Comparison of ENCODE assay signal across 9 cellular contexts in genomic region chr4:17336524-17336941, GRCh38.
DNase-seq lines count a peak whose midpoint lies in the region; ATAC-seq, FAIRE-seq and TF ChIP-seq lines count a peak whose summit lies in the region.
"Had no signal": no experiment of that assay in that cellular context is flagged by ENCODE, and none has a peak within 500 bp of the region (broad histone marks: within the 10 kb centered on the region; RNA-seq: fewer than 3 reads in every experiment).

No MANE protein-coding gene starts in this region.

- H3K36me3 ChIP-seq in GM12878 (ENCODE audit: control insufficient read depth in 2 of 2, insufficient read depth in 2 of 2, low read length in 1 of 2), result no peaks in the 10 kb centered on the region
- H3K36me3 ChIP-seq: uterus had no signal

- POLR2A ChIA-PET in GM10248 (lab: Yijun Ruan, JAX) (no interaction called here), GM12878 (lab: Charles Lee) (interaction anchor here (0.7 to 1.3 kb wide), 3 partner anchors 10 to 721 kb away, joined by 3 to 4 read pairs (median 3); no protein-coding TSS in a partner anchor)

- H3K4me1 ChIP-seq in GM12878 (ENCODE audit: control insufficient read depth, insufficient read depth, low read length), result peaks cover 8% of the 10 kb centered on the region
- H3K4me1 ChIP-seq: uterus had no signal

- no peaks in the 10 kb centered on the region for H3K9me3 ChIP-seq in GM12878 (replicated peaks; ENCODE audit: control insufficient read depth, insufficient read depth, low read length)
- H3K9me3 ChIP-seq: uterus had no signal

- peak; percentile 72 for ATAC-seq in HG02642 (IDR thresholded peaks at IDR 0.05; ENCODE audit: poor library complexity, unreplicated experiment)
- ATAC-seq in GM12878, result peak; percentile 93

- TF ChIP-seq EP300 in GM12878 (IDR thresholded peaks at IDR 0.05; ENCODE audit: borderline replicate concordance in 1 of 2, control insufficient read depth in 1 of 2, low read depth in 2 of 2, low read length in 2 of 2), result peak; percentile 84 to 92

- H2AFZ ChIP-seq in GM12878 (ENCODE audit: control insufficient read depth, low read depth, low read length), result peak overlapping the region; percentile 24

- CTCF ChIA-PET in GM10248 (lab: Yijun Ruan, JAX), result interaction anchor here (2.8 kb wide), 1 partner anchor 12 kb away, joined by 10 read pairs; no protein-coding TSS in a partner anchor
- CTCF ChIA-PET in GM12878 (lab: Yijun Ruan, JAX), result interaction anchor here (0.6 to 4.0 kb wide), 9 partner anchors 8 to 1644 kb away, joined by 3 to 27 read pairs (median 8); no protein-coding TSS in a partner anchor

- TF ChIP-seq RAD21 in GM12878 (IDR thresholded peaks at IDR 0.05; ENCODE audit: insufficient read depth, low read depth, low read length), result no peak

- H3K4me3 ChIP-seq in GM12878, result no peak overlapping the region
- H3K4me3 ChIP-seq: uterus had no signal

- peak overlapping the region; percentile 64 for H3K4me2 ChIP-seq in GM12878 (ENCODE audit: control insufficient read depth, insufficient read depth)

- in situ Hi-C loops in GM12878 (cut with MboI), result no loop called here

- no peaks in the 10 kb centered on the region for H4K20me1 ChIP-seq in GM12878 (ENCODE audit: control insufficient read depth, insufficient read depth)

- H3K79me2 ChIP-seq in GM12878 (ENCODE audit: control insufficient read depth, insufficient read depth, low read length), result no peaks in the 10 kb centered on the region

- 0% methylated on average over 10 of the region's 10 CpGs for WGBS in GM12878 (ENCODE audit: insufficient coverage, insufficient replicate concordance, low lambda C conversion rate, missing lambda C conversion rate)

- H3K9ac ChIP-seq in GM12878 (ENCODE audit: control insufficient read depth, insufficient read depth, low read length), result no peak overlapping the region

- H3K27me3 ChIP-seq in GM12878 (replicated peaks in 1 of 2; ENCODE audit: control insufficient read depth in 2 of 2, insufficient read depth in 2 of 2, low read length in 1 of 2), result no peaks in the 10 kb centered on the region
- H3K27me3 ChIP-seq: uterus had no signal

- TF ChIP-seq POLR2A in GM12878 (IDR thresholded peaks at IDR 0.05; ENCODE audit: low read depth, low read length), result no peak

- no TSS peak for BruUV-seq in GM12878 (replicated peaks; lab: Mats Ljungman, UMichigan)

- SMC1A ChIA-PET in GM12878 (lab: Charles Lee; ENCODE audit: uncharacterized antibody, unreplicated experiment), result interaction anchor here (0.8 to 4.0 kb wide), 7 partner anchors 8 to 111 kb away, joined by 3 to 18 read pairs (median 3); no protein-coding TSS in a partner anchor

- RAD21 ChIA-PET in GM12878 (lab: Charles Lee; ENCODE audit: unreplicated experiment), result interaction anchor here (0.7 to 2.6 kb wide), 4 partner anchors 10 to 136 kb away, joined by 3 to 14 read pairs (median 5); no protein-coding TSS in a partner anchor

- TF ChIP-seq CTCF in GM10248 (IDR thresholded peaks at IDR 0.05; ENCODE audit: control extremely low read depth, extremely low read depth, low read depth, missing control alignments), result no peak
- no peak for TF ChIP-seq CTCF in GM12878 (IDR thresholded peaks at IDR 0.05 in 2 of 3, conservative IDR thresholded peaks at IDR 0.05 in 1 of 3; ENCODE audit: control insufficient read depth in 2 of 3, extremely low read depth in 1 of 3, insufficient read depth in 1 of 3, low read depth in 3 of 3, low read length in 3 of 3)

- intact Hi-C loops in GM12878 (cut with micrococcal nuclease; ENCODE audit: unreplicated experiment), result loop anchor here (5.0 kb wide), 1 partner anchor 241 kb away; the partner anchor contains the start of gene LAP3

- peak; percentile 61 for FAIRE-seq in GM12878 (lab: Jason Lieb, UNC)

- DNase-seq in GM10248 (ENCODE audit: extremely low spot score), result peak; percentile 67
- DNase-seq in T-helper 2 cell, result peak in 4 of 5 experiments; percentile 54 to 93 (median 69)
- peak; percentile 93 for DNase-seq in GM12878 (ENCODE audit: low read depth, low spot score)
- DNase-seq in stimulated activated CD4-positive, alpha-beta T cell treated with anti-CD3 and anti-CD28 coated beads, Interleukin-4, amount 100 ng/mL, for 48 hours (ENCODE audit: low read depth in 2 of 2), result peak; percentile 51 to 63
- DNase-seq in GF-D8 (lab: John Stamatoyannopoulos, UW), result no peak
- DNase-seq in NOMO-1 treated with dmso at 0.1 percent for 144 hours (lab: John Stamatoyannopoulos, UW; ENCODE audit: unreplicated experiment), result no peak
- DNase-seq in NCI-H748 treated with DMSO at 0.1 percent for 48 hours (lab: John Stamatoyannopoulos, UW), result no peak

- H3K27ac ChIP-seq in GM12878 (ENCODE audit: control insufficient read depth, insufficient read depth), result no peak overlapping the region

TF ChIP-seq in GM12878, 131 proteins besides CTCF, POLR2A, EP300 and RAD21 (continues in another document):
- TF ChIP-seq STAT1 (conservative IDR thresholded peaks at IDR 0.05) (no peak), JUNB (IDR thresholded peaks at IDR 0.05) (peak; percentile 42), BCL11A (IDR thresholded peaks at IDR 0.05; ENCODE audit: low read depth, low read length) (peak; percentile 92), ATF7 (IDR thresholded peaks at IDR 0.05; ENCODE audit: low read depth) (peak; percentile 99), PAX5 (IDR thresholded peaks at IDR 0.05; ENCODE audit: borderline replicate concordance, low read depth, low read length) (peak; percentile 72), BACH1 (IDR thresholded peaks at IDR 0.05; ENCODE audit: borderline replicate concordance) (peak; percentile 93; the same call in 1 of the 2 replicates), YBX1 (IDR thresholded peaks at IDR 0.05) (no peak), MEF2A (IDR thresholded peaks at IDR 0.05; ENCODE audit: insufficient read depth, low read depth, low read length) (no peak), RELB (IDR thresholded peaks at IDR 0.05; ENCODE audit: low read depth) (peak; percentile 97), TCF12 (IDR thresholded peaks at IDR 0.05; ENCODE audit: low read depth, low read length) (peak; percentile 61; the same call in 1 of the 2 replicates), TCF3 (IDR thresholded peaks at IDR 0.05; ENCODE audit: borderline replicate concordance, insufficient read depth, low read depth, low read length) (0 out of 2 replicates have a peak, but pooled peaks have one; percentile 33), MEF2B (IDR thresholded peaks at IDR 0.05; ENCODE audit: partially characterized antibody, poor library complexity, severe bottlenecking) (peak; percentile 88), CREB1 (IDR thresholded peaks at IDR 0.05; ENCODE audit: low read depth) (peak; percentile 46; the same call in 1 of the 2 replicates), RUNX3 (IDR thresholded peaks at IDR 0.05; ENCODE audit: low read length) (peak; percentile 92), STAT3 (IDR thresholded peaks at IDR 0.05; ENCODE audit: low read depth, low read length) (no peak), SKIL (IDR thresholded peaks at IDR 0.05; ENCODE audit: low read depth, poor library complexity, severe bottlenecking) (peak; percentile 95), SMAD1 (IDR thresholded peaks at IDR 0.05; ENCODE audit: low read depth, partially characterized antibody) (peak; percentile 72), CHD1 (IDR thresholded peaks at IDR 0.05; ENCODE audit: low read depth, low read length) (no peak), SMARCA5 (IDR thresholded peaks at IDR 0.05) (no peak; the same call in 1 of the 2 replicates), MTA2 (IDR thresholded peaks at IDR 0.05; ENCODE audit: low read depth) (peak; percentile 100), NR2F1 (conservative IDR thresholded peaks at IDR 0.05) (peak; percentile 97), CREM (IDR thresholded peaks at IDR 0.05; ENCODE audit: low read depth) (peak; percentile 45; the same call in 1 of the 2 replicates), RAD51 (IDR thresholded peaks at IDR 0.05) (peak; percentile 55; the same call in 1 of the 2 replicates)
- TF ChIP-seq, protein P1, sequence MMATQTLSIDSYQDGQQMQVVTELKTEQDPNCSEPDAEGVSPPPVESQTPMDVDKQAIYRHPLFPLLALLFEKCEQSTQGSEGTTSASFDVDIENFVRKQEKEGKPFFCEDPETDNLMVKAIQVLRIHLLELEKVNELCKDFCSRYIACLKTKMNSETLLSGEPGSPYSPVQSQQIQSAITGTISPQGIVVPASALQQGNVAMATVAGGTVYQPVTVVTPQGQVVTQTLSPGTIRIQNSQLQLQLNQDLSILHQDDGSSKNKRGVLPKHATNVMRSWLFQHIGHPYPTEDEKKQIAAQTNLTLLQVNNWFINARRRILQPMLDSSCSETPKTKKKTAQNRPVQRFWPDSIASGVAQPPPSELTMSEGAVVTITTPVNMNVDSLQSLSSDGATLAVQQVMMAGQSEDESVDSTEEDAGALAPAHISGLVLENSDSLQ (IDR thresholded peaks at IDR 0.05), result peak; percentile 74

Comparison
In these comparisons a context has a peak if more than half of its experiments do, and no peak if none do; other contexts are left out.
1. DNase-seq: peak in GM10248 (single experiment), T-helper 2 cell (4 of 5), GM12878 (single experiment) and stimulated activated CD4-positive, alpha-beta T cell treated with anti-CD3 and anti-CD28 coated beads, Interleukin-4, amount 100 ng/mL, for 48 hours (2 of 2); none in GF-D8 (single experiment), NOMO-1 treated with dmso at 0.1 percent for 144 hours (single experiment) and NCI-H748 treated with DMSO at 0.1 percent for 48 hours (single experiment).